Comparison of ENCODE assay signal across 14 cellular contexts in genomic region chr1:235710665-235711064, GRCh38.
A peak's percentile ranks its signal among the peaks of the same experiment; 100 is the strongest.
DNase-seq lines count a peak whose midpoint lies in the region; ATAC-seq and TF ChIP-seq lines count a peak whose summit lies in the region.
"Had no signal": no experiment of that assay in that cellular context is flagged by ENCODE, and none has a peak within 500 bp of the region (broad histone marks: within the 10 kb centered on the region; RNA-seq: fewer than 3 reads in every experiment).

No MANE protein-coding gene starts in this region.

- DNase-seq in SHP77 (lab: John Stamatoyannopoulos, UW) (peak; percentile 36 to 57), SHP77 treated with DMSO at 0.1 percent for 48 hours (lab: John Stamatoyannopoulos, UW) (no peak), GM23338 (ENCODE audit: low spot score) (no peak), epithelial cell of prostate (ENCODE audit: low read depth, low spot score) (no peak), upper lobe of right lung (no peak), kidney glomerular epithelial cell (lab: John Stamatoyannopoulos, UW) (no peak)
- DNase-seq in stimulated activated CD4-positive, alpha-beta T cell treated with anti-CD3 and anti-CD28 coated beads, Interleukin-4, amount 100 ng/mL, for 4 hours, result no peak
- DNase-seq: CD4-positive, CD25-positive, alpha-beta regulatory T cell; DND-41; GF-D8; H7 had no signal

- TF ChIP-seq CTCF in GM23338 (conservative IDR thresholded peaks at IDR 0.05; ENCODE audit: low read depth in 2 of 2), result no peak
- TF ChIP-seq CTCF in upper lobe of right lung (IDR thresholded peaks at IDR 0.05), result no peak

- no peaks in the 10 kb centered on the region for H3K9me3 Mint-ChIP-seq in GM23338
- H3K9me3 Mint-ChIP-seq: CD4-positive, CD25-positive, alpha-beta regulatory T cell had no signal

- H2AFZ ChIP-seq in GM23338, result peak overlapping the region; percentile 72; the same call in 1 of the 2 replicates

- ATAC-seq in GM23338 (no peak), upper lobe of right lung (peak; percentile 38), GM19397 (IDR thresholded peaks at IDR 0.05; ENCODE audit: unreplicated experiment) (no peak)
- ATAC-seq: K562 had no signal

- no peaks in the 10 kb centered on the region for H3K36me3 Mint-ChIP-seq in GM23338 (ENCODE audit: low read depth)

- no peak overlapping the region for H3K4me2 ChIP-seq in GM23338

- peaks cover 16% of the 10 kb centered on the region; the same call in 2 of the 3 replicates for H3K4me1 Mint-ChIP-seq in GM23338

- H3K27me3 Mint-ChIP-seq in GM23338 (ENCODE audit: insufficient read depth, low read depth, poor library complexity), result no peaks in the 10 kb centered on the region
- H3K27me3 Mint-ChIP-seq: CD4-positive, CD25-positive, alpha-beta regulatory T cell had no signal

- H3K4me3 ChIP-seq in GM23338, result no peak overlapping the region
- H3K4me3 ChIP-seq in upper lobe of right lung, result no peak overlapping the region
- H3K4me3 ChIP-seq: K562 had no signal

- H3K27ac Mint-ChIP-seq in GM23338, result no peak overlapping the region
- H3K27ac Mint-ChIP-seq: CD4-positive, CD25-positive, alpha-beta regulatory T cell had no signal

- peaks cover 9% of the 10 kb centered on the region; the same call in 1 of the 2 replicates for H3K4me1 ChIP-seq in GM23338 (ENCODE audit: insufficient read depth)
- no peaks in the 10 kb centered on the region for H3K4me1 ChIP-seq in upper lobe of right lung

- H3K36me3 ChIP-seq in GM23338 (ENCODE audit: insufficient read depth), result no peaks in the 10 kb centered on the region
- peaks cover 79% of the 10 kb centered on the region for H3K36me3 ChIP-seq in upper lobe of right lung

- H4K20me1 ChIP-seq in GM23338 (replicated peaks; ENCODE audit: insufficient read depth), result no peaks in the 10 kb centered on the region

- H3K27ac ChIP-seq in GM23338 (ENCODE audit: low read depth), result no peak overlapping the region
- H3K27ac ChIP-seq in epithelial cell of prostate, result peak overlapping the region; percentile 45
- no peak overlapping the region for H3K27ac ChIP-seq in upper lobe of right lung
- H3K27ac ChIP-seq: HL-60 had no signal

- H3K27me3 ChIP-seq in GM23338 (ENCODE audit: insufficient read depth) (no peaks in the 10 kb centered on the region), upper lobe of right lung (no peaks in the 10 kb centered on the region)

- intact Hi-C loops in upper lobe of right lung (cut with DNase I), result no loop called here

- H3K4me3 Mint-ChIP-seq in GM23338, result no peak overlapping the region
- H3K4me3 Mint-ChIP-seq: CD4-positive, CD25-positive, alpha-beta regulatory T cell had no signal

- no peaks in the 10 kb centered on the region for H3F3A ChIP-seq in GM23338 (replicated peaks; ENCODE audit: low read depth)

- H3K79me2 ChIP-seq in GM23338 (replicated peaks; ENCODE audit: insufficient read depth), result no peaks in the 10 kb centered on the region

- no peaks in the 10 kb centered on the region for H3K9me2 ChIP-seq in GM23338 (ENCODE audit: insufficient read depth)

- no peaks in the 10 kb centered on the region for H3K9me3 ChIP-seq in upper lobe of right lung

TF ChIP-seq in GM23338, 12 proteins besides CTCF, POLR2A, EP300 and RAD21:
- no peak for TF ChIP-seq NANOG (IDR thresholded peaks at IDR 0.05; ENCODE audit: borderline replicate concordance)
- no peak for TF ChIP-seq REST (IDR thresholded peaks at IDR 0.05; ENCODE audit: unreplicated experiment)
TF ChIP-seq in GM23338: peak in this region for 0.

Comparison
In these comparisons a context has a peak if more than half of its experiments do, and no peak if none do; other contexts are left out.
1. DNase-seq: peak in SHP77 (2 of 2); none in SHP77 treated with DMSO at 0.1 percent for 48 hours (single experiment), GM23338 (single experiment), epithelial cell of prostate (single experiment), upper lobe of right lung (single experiment), kidney glomerular epithelial cell (single experiment) and stimulated activated CD4-positive, alpha-beta T cell treated with anti-CD3 and anti-CD28 coated beads, Interleukin-4, amount 100 ng/mL, for 4 hours (0 of 2).